In genomic region chr2:179720173-179720772, GRCh38 we compare ENCODE assay signal across 17 cellular contexts.
A peak's percentile ranks its signal among the peaks of the same experiment; 100 is the strongest.
DNase-seq lines count a peak whose midpoint lies in the region; ATAC-seq and TF ChIP-seq lines count a peak whose summit lies in the region.
"Had no signal": no experiment of that assay in that cellular context is flagged by ENCODE, and none has a peak within 500 bp of the region (broad histone marks: within the 10 kb centered on the region; RNA-seq: fewer than 3 reads in every experiment).

No MANE protein-coding gene starts in this region.

- H3K4me1 Mint-ChIP-seq in central memory CD8-positive, alpha-beta T cell: no peaks in the 10 kb centered on the region
- H3K4me1 Mint-ChIP-seq: B cell had no signal

- no peak for TF ChIP-seq EP300 in SK-N-SH (IDR thresholded peaks at IDR 0.05; ENCODE audit: borderline replicate concordance in 1 of 2, low read depth in 1 of 2, low read length in 1 of 2)

- no peak for ATAC-seq in central memory CD8-positive, alpha-beta T cell (replicated peaks; ENCODE audit: extremely low read depth, poor library complexity, severe bottlenecking)
- ATAC-seq in HG02870 (IDR thresholded peaks at IDR 0.05; ENCODE audit: unreplicated experiment): no peak
- ATAC-seq: CD8-positive, alpha-beta T cell; GM12878 had no signal

- BruUV-seq in PC-9 (replicated peaks; lab: Mats Ljungman, UMichigan): no TSS peak

- H3K9me3 ChIP-seq in PC-9 (ENCODE audit: insufficient read depth, low read depth): no peaks in the 10 kb centered on the region; the same call in 1 of the 2 replicates
- no peaks in the 10 kb centered on the region for H3K9me3 ChIP-seq in osteoblast (ENCODE audit: low read depth, low read length)
- H3K9me3 ChIP-seq in SK-N-SH: no peaks in the 10 kb centered on the region
- H3K9me3 ChIP-seq: BLaER1 treated with 17β-estradiol and CSF1 and Interleukin-3, amounts not matched to agents 10 nM and 100 nM had no signal

- H3K9me2 ChIP-seq in PC-9 (ENCODE audit: insufficient read depth) (0 out of 2 replicates have a peak, but pooled peaks cover 2% of the 10 kb centered on the region), SK-N-SH (0 out of 2 replicates have a peak, but pooled peaks cover 4% of the 10 kb centered on the region)

- H3F3A ChIP-seq in PC-9 (ENCODE audit: insufficient read depth, low read depth) (no peaks in the 10 kb centered on the region), SK-N-SH (replicated peaks; ENCODE audit: insufficient read depth) (no peaks in the 10 kb centered on the region)

- H3K27me3 Mint-ChIP-seq in central memory CD8-positive, alpha-beta T cell: no peaks in the 10 kb centered on the region

- H3K4me3 ChIP-seq in PC-9 (no peak overlapping the region), osteoblast (ENCODE audit: insufficient read depth, low read length) (no peak overlapping the region), SK-N-SH (ENCODE audit: low read depth in 2 of 2, low read length in 1 of 2) (no peak overlapping the region)
- H3K4me3 ChIP-seq: BLaER1 treated with 17β-estradiol and CSF1 and Interleukin-3, amounts not matched to agents 10 nM and 100 nM; GM12878 had no signal

- POLR2A ChIA-PET in PC-9 (lab: Charles Lee; ENCODE audit: unreplicated experiment) (no interaction called here), SK-N-SH (lab: Yijun Ruan, JAX) (no interaction called here)

- H3K4me1 ChIP-seq in PC-9 (replicated peaks; ENCODE audit: insufficient read depth) (no peaks in the 10 kb centered on the region), osteoblast (ENCODE audit: insufficient read depth, low read length) (no peaks in the 10 kb centered on the region), SK-N-SH (ENCODE audit: control insufficient read depth in 1 of 2, insufficient read depth in 2 of 2, low read depth in 1 of 2, low read length in 1 of 2) (no peaks in the 10 kb centered on the region; a peak in 1 of 4 replicates)
- H3K4me1 ChIP-seq: BLaER1 treated with 17β-estradiol and CSF1 and Interleukin-3, amounts not matched to agents 10 nM and 100 nM had no signal

- peak overlapping the region; percentile 53; the same call in 1 of the 2 replicates for H2AFZ ChIP-seq in PC-9
- H2AFZ ChIP-seq in osteoblast (ENCODE audit: low read length): no peak overlapping the region
- H2AFZ ChIP-seq in SK-N-SH (ENCODE audit: low read depth): no peak overlapping the region

- no peak overlapping the region for H3K4me2 ChIP-seq in PC-9
- no peak overlapping the region for H3K4me2 ChIP-seq in osteoblast (ENCODE audit: insufficient read depth, low read length)
- no peak overlapping the region for H3K4me2 ChIP-seq in SK-N-SH
- H3K4me2 ChIP-seq: BLaER1 treated with 17β-estradiol and CSF1 and Interleukin-3, amounts not matched to agents 10 nM and 100 nM had no signal

- H3K27ac Mint-ChIP-seq in central memory CD8-positive, alpha-beta T cell (ENCODE audit: low read depth): peak overlapping the region; percentile 85
- H3K27ac Mint-ChIP-seq: B cell; CD8-positive, alpha-beta T cell; H9 had no signal

- CTCF ChIA-PET in PC-9 (lab: Charles Lee): no interaction called here
- CTCF ChIA-PET in SK-N-SH (lab: Yijun Ruan, JAX): no interaction called here

- no peak for TF ChIP-seq RAD21 in SK-N-SH (IDR thresholded peaks at IDR 0.05; ENCODE audit: low read length)

- no peak overlapping the region for H3K4me3 Mint-ChIP-seq in central memory CD8-positive, alpha-beta T cell
- H3K4me3 Mint-ChIP-seq: B cell; CD8-positive, alpha-beta T cell; H9 had no signal

- H3K27ac ChIP-seq in 22Rv1: 0 out of 2 replicates have a peak overlapping the region, but pooled peaks have one; percentile 2
- H3K27ac ChIP-seq in PC-9: no peak overlapping the region
- H3K27ac ChIP-seq in osteoblast (ENCODE audit: low read depth, low read length): no peak overlapping the region
- H3K27ac ChIP-seq in SK-N-SH (ENCODE audit: low read depth in 2 of 2, low read length in 1 of 2): no peak overlapping the region
- H3K27ac ChIP-seq: BLaER1 treated with 17β-estradiol and CSF1 and Interleukin-3, amounts not matched to agents 10 nM and 100 nM had no signal

- H3K79me2 ChIP-seq in PC-9 (ENCODE audit: low read depth): no peaks in the 10 kb centered on the region
- no peaks in the 10 kb centered on the region for H3K79me2 ChIP-seq in osteoblast (ENCODE audit: insufficient read depth, low read length)
- H3K79me2 ChIP-seq in SK-N-SH (ENCODE audit: insufficient read depth): no peaks in the 10 kb centered on the region

- no peaks in the 10 kb centered on the region for H3K36me3 ChIP-seq in PC-9 (ENCODE audit: low read depth)
- no peaks in the 10 kb centered on the region for H3K36me3 ChIP-seq in osteoblast (ENCODE audit: insufficient read depth, low read length)
- no peaks in the 10 kb centered on the region for H3K36me3 ChIP-seq in SK-N-SH (replicated peaks in 1 of 2; ENCODE audit: control insufficient read depth in 1 of 2, insufficient read depth in 2 of 2, low read length in 1 of 2)
- H3K36me3 ChIP-seq: BLaER1 treated with 17β-estradiol and CSF1 and Interleukin-3, amounts not matched to agents 10 nM and 100 nM had no signal

- no peaks in the 10 kb centered on the region for H3K27me3 ChIP-seq in PC-9 (ENCODE audit: insufficient read depth, low read depth)
- no peaks in the 10 kb centered on the region for H3K27me3 ChIP-seq in osteoblast (ENCODE audit: insufficient read depth, low read length)
- H3K27me3 ChIP-seq in SK-N-SH (ENCODE audit: insufficient read depth): no peaks in the 10 kb centered on the region
- H3K27me3 ChIP-seq: BLaER1 treated with 17β-estradiol and CSF1 and Interleukin-3, amounts not matched to agents 10 nM and 100 nM had no signal

- intact Hi-C loops in PC-9 (cut with micrococcal nuclease; ENCODE audit: unreplicated experiment): no loop called here

- no peak for TF ChIP-seq CTCF in 22Rv1 (IDR thresholded peaks at IDR 0.05)
- TF ChIP-seq CTCF in PC-9 (conservative IDR thresholded peaks at IDR 0.05): no peak
- TF ChIP-seq CTCF in osteoblast (IDR thresholded peaks at IDR 0.05; ENCODE audit: extremely low read depth, low read depth, low read length): no peak
- no peak for TF ChIP-seq CTCF in SK-N-SH (IDR thresholded peaks at IDR 0.05)

- H4K20me1 ChIP-seq in PC-9 (ENCODE audit: insufficient read depth) (no peaks in the 10 kb centered on the region), osteoblast (ENCODE audit: insufficient read depth, low read length) (no peaks in the 10 kb centered on the region), SK-N-SH (ENCODE audit: insufficient read depth) (no peaks in the 10 kb centered on the region)
- H4K20me1 ChIP-seq: BLaER1 treated with 17β-estradiol and CSF1 and Interleukin-3, amounts not matched to agents 10 nM and 100 nM had no signal

- H3K36me3 Mint-ChIP-seq in central memory CD8-positive, alpha-beta T cell (ENCODE audit: insufficient read depth): no peaks in the 10 kb centered on the region
- H3K36me3 Mint-ChIP-seq: CD8-positive, alpha-beta T cell had no signal

- DNase-seq in PC-9: no peak
- DNase-seq in central memory CD8-positive, alpha-beta T cell (ENCODE audit: low spot score in 2 of 2): no peak
- peak; percentile 47 for DNase-seq in osteoblast (ENCODE audit: insufficient read length, low spot score, missing footprints)
- DNase-seq in SK-N-SH: no peak
- DNase-seq in D341Med (ENCODE audit: low spot score): no peak
- DNase-seq: Calu3; CD8-positive, alpha-beta T cell; DMS 273 treated with DMSO at 0.1 percent for 48 hours; DMS53; DND-41; EL; H9 had no signal

- H3K9ac ChIP-seq in SK-N-SH: no peak overlapping the region
- H3K9ac ChIP-seq: BLaER1 treated with 17β-estradiol and CSF1 and Interleukin-3, amounts not matched to agents 10 nM and 100 nM had no signal

- no peaks in the 10 kb centered on the region for H3K9me3 Mint-ChIP-seq in central memory CD8-positive, alpha-beta T cell
- H3K9me3 Mint-ChIP-seq: CD8-positive, alpha-beta T cell; H9 had no signal

TF ChIP-seq in SK-N-SH, 30 proteins besides CTCF, POLR2A, EP300 and RAD21:
- TF ChIP-seq ELF1 (IDR thresholded peaks at IDR 0.05): no peak
- TF ChIP-seq RXRA (IDR thresholded peaks at IDR 0.05; ENCODE audit: borderline replicate concordance, low read depth): no peak
- no peak for TF ChIP-seq RFX5 (IDR thresholded peaks at IDR 0.05; ENCODE audit: low read length)
- TF ChIP-seq, protein P1, sequence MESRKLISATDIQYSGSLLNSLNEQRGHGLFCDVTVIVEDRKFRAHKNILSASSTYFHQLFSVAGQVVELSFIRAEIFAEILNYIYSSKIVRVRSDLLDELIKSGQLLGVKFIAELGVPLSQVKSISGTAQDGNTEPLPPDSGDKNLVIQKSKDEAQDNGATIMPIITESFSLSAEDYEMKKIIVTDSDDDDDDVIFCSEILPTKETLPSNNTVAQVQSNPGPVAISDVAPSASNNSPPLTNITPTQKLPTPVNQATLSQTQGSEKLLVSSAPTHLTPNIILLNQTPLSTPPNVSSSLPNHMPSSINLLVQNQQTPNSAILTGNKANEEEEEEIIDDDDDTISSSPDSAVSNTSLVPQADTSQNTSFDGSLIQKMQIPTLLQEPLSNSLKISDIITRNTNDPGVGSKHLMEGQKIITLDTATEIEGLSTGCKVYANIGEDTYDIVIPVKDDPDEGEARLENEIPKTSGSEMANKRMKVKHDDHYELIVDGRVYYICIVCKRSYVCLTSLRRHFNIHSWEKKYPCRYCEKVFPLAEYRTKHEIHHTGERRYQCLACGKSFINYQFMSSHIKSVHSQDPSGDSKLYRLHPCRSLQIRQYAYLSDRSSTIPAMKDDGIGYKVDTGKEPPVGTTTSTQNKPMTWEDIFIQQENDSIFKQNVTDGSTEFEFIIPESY (IDR thresholded peaks at IDR 0.05; ENCODE audit: borderline replicate concordance, low read depth): no peak
